Comparison of ENCODE assay signal across 8 cellular contexts in the genomic region with DNA sequence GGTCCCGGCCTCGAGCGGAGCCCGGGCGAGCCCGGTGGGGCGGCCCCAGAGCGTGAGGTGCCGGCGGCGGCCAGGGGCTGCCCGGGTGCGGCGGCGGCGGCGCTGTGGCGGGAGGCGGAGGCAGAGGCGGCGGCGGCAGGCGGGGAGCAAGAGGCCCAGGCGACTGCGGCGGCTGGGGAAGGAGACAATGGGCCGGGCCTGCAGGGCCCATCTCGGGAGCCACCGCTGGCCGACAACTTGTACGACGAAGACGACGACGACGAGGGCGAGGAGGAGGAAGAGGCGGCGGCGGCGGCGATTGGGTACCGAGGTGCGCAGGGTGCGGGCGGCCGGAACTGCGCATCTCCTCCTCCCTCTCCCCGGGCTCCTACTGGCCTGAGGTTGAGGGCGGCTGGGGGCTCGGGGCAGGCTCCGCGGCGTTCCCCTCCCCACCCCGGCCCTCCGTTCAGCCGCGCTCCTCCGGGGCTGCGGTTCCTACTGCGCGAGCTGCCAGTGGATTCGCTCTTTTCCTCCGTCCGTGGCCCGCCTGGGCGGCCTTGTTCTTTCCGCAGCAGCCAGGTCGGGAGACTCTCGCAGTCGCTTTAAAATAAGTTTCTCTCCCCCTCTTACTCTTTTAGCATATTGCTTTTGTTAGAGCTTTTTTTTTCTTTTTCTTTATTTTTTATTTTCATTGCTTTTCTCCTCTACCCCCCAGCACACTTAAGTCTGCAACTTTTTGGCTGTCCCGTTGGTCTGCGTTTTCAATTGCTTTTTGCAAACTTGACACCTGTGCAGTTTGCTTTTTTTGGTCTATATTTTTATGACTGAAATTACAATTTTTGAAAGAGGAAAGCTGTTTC. TPM values are rescaled to one million over a fixed set of nuclear protein-coding genes. Genes with fewer than 3 reads are reported as not detected.
DNase-seq lines count a peak whose midpoint lies in the region; ATAC-seq and TF ChIP-seq lines count a peak whose summit lies in the region.

No MANE protein-coding gene starts in this region.

- no peaks in the 10 kb centered on the region for H3K9me3 Mint-ChIP-seq in Calu3 (ENCODE audit: low read depth, unreplicated experiment)
- no peaks in the 10 kb centered on the region for H3K9me3 Mint-ChIP-seq in activated T-cell treated with anti-CD3 and anti-CD28 coated beads, Interleukin-2, amount 50 U/mL, for 4 hours

- TF ChIP-seq CTCF in Calu3 (IDR thresholded peaks at IDR 0.05; ENCODE audit: unreplicated experiment) (no peak), PC-9 (conservative IDR thresholded peaks at IDR 0.05) (no peak)

- H2AFZ ChIP-seq in PC-9: peak overlapping the region; percentile 90

- H3K27me3 ChIP-seq in HUES48 (ENCODE audit: control insufficient read depth, insufficient read depth, low read length): no peaks in the 10 kb centered on the region
- H3K27me3 ChIP-seq in PC-9 (ENCODE audit: insufficient read depth, low read depth): no peaks in the 10 kb centered on the region
- H3K27me3 ChIP-seq in mucosa of stomach (ENCODE audit: control insufficient read depth, insufficient read depth, low read length): no peaks in the 10 kb centered on the region

- H3K4me3 ChIP-seq in HUES48 (ENCODE audit: low read depth, low read length): peak overlapping the region; percentile 81
- H3K4me3 ChIP-seq in PC-9: peak overlapping the region; percentile 70
- H3K4me3 ChIP-seq in mucosa of stomach (ENCODE audit: low read length): peak overlapping the region; percentile 9

- peaks cover 20% of the 10 kb centered on the region for H3K4me1 Mint-ChIP-seq in Calu3 (ENCODE audit: low read depth, unreplicated experiment)
- peaks cover 33% of the 10 kb centered on the region for H3K4me1 Mint-ChIP-seq in activated T-cell treated with anti-CD3 and anti-CD28 coated beads, Interleukin-2, amount 50 U/mL, for 4 hours (ENCODE audit: low read depth)

- peaks cover 39% of the 10 kb centered on the region for H3K36me3 ChIP-seq in HUES48 (ENCODE audit: control insufficient read depth, insufficient read depth, low read length)
- peaks cover 32% of the 10 kb centered on the region for H3K36me3 ChIP-seq in PC-9 (ENCODE audit: low read depth)
- no peaks in the 10 kb centered on the region for H3K36me3 ChIP-seq in mucosa of stomach (ENCODE audit: control insufficient read depth, insufficient read depth, low read length)

- peak overlapping the region; percentile 97 for H3K27ac Mint-ChIP-seq in Calu3 (ENCODE audit: unreplicated experiment)

- intact Hi-C loops in Calu3 (cut with micrococcal nuclease; ENCODE audit: unreplicated experiment) (loop anchor here (1.0 to 10.0 kb wide), 3 partner anchors 30 to 450 kb away; partner anchors contain the start of genes HNRNPH3 and PBLD), PC-9 (cut with micrococcal nuclease; ENCODE audit: unreplicated experiment) (no loop called here)

- POLR2A ChIA-PET in PC-9 (lab: Charles Lee; ENCODE audit: unreplicated experiment): interaction anchor here (0.5 to 0.7 kb wide), 6 partner anchors 10 to 1566 kb away, joined by 3 to 15 read pairs (median 4); no protein-coding TSS in a partner anchor

- H3K27me3 Mint-ChIP-seq in Calu3 (ENCODE audit: unreplicated experiment): no peaks in the 10 kb centered on the region
- H3K27me3 Mint-ChIP-seq in activated T-cell treated with anti-CD3 and anti-CD28 coated beads, Interleukin-2, amount 50 U/mL, for 4 hours (ENCODE audit: low read depth): no peaks in the 10 kb centered on the region

- peak overlapping the region; percentile 85 for H3K9ac ChIP-seq in HUES48 (ENCODE audit: low read depth, low read length)
- H3K9ac ChIP-seq in mucosa of stomach (ENCODE audit: low read length): peak overlapping the region; percentile 88

- H3K27ac ChIP-seq in HUES48 (ENCODE audit: low read depth, low read length): peak overlapping the region; percentile 93
- H3K27ac ChIP-seq in PC-9: peak overlapping the region; percentile 63

- H3K9me2 ChIP-seq in PC-9 (ENCODE audit: insufficient read depth): no peaks in the 10 kb centered on the region

- H3K9me3 ChIP-seq in HUES48 (ENCODE audit: control insufficient read depth, insufficient read depth, low read length) (no peaks in the 10 kb centered on the region), PC-9 (ENCODE audit: insufficient read depth, low read depth) (no peaks in the 10 kb centered on the region), mucosa of stomach (ENCODE audit: control insufficient read depth, low read length) (no peaks in the 10 kb centered on the region)

- 0 out of 2 replicates have a peak, but pooled peaks cover 16% of the 10 kb centered on the region for H3K4me1 ChIP-seq in HUES48 (ENCODE audit: control insufficient read depth, insufficient read depth, low read length)
- H3K4me1 ChIP-seq in PC-9 (replicated peaks; ENCODE audit: insufficient read depth): peaks cover 17% of the 10 kb centered on the region
- H3K4me1 ChIP-seq in mucosa of stomach (ENCODE audit: control insufficient read depth, insufficient read depth, low read length): peaks cover 6% of the 10 kb centered on the region

- BruUV-seq in Calu3 (replicated peaks; lab: Mats Ljungman, UMichigan): no TSS peak
- BruUV-seq in PC-9 (replicated peaks; lab: Mats Ljungman, UMichigan): no TSS peak

- H3K36me3 Mint-ChIP-seq in Calu3 (ENCODE audit: insufficient read depth, unreplicated experiment): peaks cover 57% of the 10 kb centered on the region
- H3K36me3 Mint-ChIP-seq in activated T-cell treated with anti-CD3 and anti-CD28 coated beads, Interleukin-2, amount 50 U/mL, for 4 hours (ENCODE audit: insufficient read depth): peaks cover 18% of the 10 kb centered on the region

- CTCF ChIA-PET in Calu3 (lab: Charles Lee): interaction anchor here (0.5 to 1.3 kb wide), 5 partner anchors 13 to 1117 kb away, joined by 4 to 14 read pairs (median 6); no protein-coding TSS in a partner anchor
- CTCF ChIA-PET in PC-9 (lab: Charles Lee): interaction anchor here (0.6 to 0.7 kb wide), 2 partner anchors 40 to 105 kb away, joined by 3 to 9 read pairs; no protein-coding TSS in a partner anchor

- H3K4me2 ChIP-seq in PC-9: peak overlapping the region; percentile 80

- H3K4me3 Mint-ChIP-seq in Calu3 (ENCODE audit: low read depth, unreplicated experiment): peak overlapping the region; percentile 93
- peak overlapping the region; percentile 94 for H3K4me3 Mint-ChIP-seq in activated T-cell treated with anti-CD3 and anti-CD28 coated beads, Interleukin-2, amount 50 U/mL, for 4 hours

- peak; percentile 85 for DNase-seq in Calu3
- peak; percentile 71 to 87 for DNase-seq in PC-9
- DNase-seq in activated T-cell treated with anti-CD3 and anti-CD28 coated beads, Interleukin-2, amount 50 U/mL, for 4 hours: peak; percentile 64
- DNase-seq in stimulated activated CD8-positive, alpha-beta memory T cell treated with anti-CD3 and anti-CD28 coated beads, Interleukin-4, amount 100 ng/mL, for 4 hours (ENCODE audit: low read depth in 2 of 2, low spot score in 1 of 2): peak; percentile 47 to 56

- H4K20me1 ChIP-seq in PC-9 (ENCODE audit: insufficient read depth): no peaks in the 10 kb centered on the region; the same call in 1 of the 2 replicates

- H3F3A ChIP-seq in PC-9 (ENCODE audit: insufficient read depth, low read depth): peaks cover 15% of the 10 kb centered on the region; the same call in 1 of the 2 replicates

- peaks cover 38% of the 10 kb centered on the region for H3K79me2 ChIP-seq in PC-9 (ENCODE audit: low read depth)

- peak; percentile 66 for ATAC-seq in GM21447 (IDR thresholded peaks at IDR 0.05; ENCODE audit: unreplicated experiment)
- peak; percentile 85 to 88 for ATAC-seq in activated T-cell treated with anti-CD3 and anti-CD28 coated beads, Interleukin-2, amount 50 U/mL, for 4 hours
- peak; percentile 87 for ATAC-seq in esophagus mucosa

RNA-seq across cellular contexts. Expression of gene SIRT1, which starts 0.6 kb away (rescaled TPM):
- total RNA-seq in Calu3 (2022) (19.7 and 26.1 TPM in 2 replicates), PC-9 (2021) (15.8 and 17.2 TPM in 2 replicates), esophagus mucosa (10.2 TPM)
- 10 to 100 TPM; 14.8 to 17.3 (median 15.2) TPM for total RNA-seq in activated T-cell treated with anti-CD3 and anti-CD28 coated beads, Interleukin-2, amount 50 U/mL, for 4 hours

RNA-seq across cellular contexts. Expression of gene DNAJC12, which starts 47.1 kb away (rescaled TPM):
- total RNA-seq in Calu3 (2022): 0.80 and 1.1 TPM in 2 replicates
- total RNA-seq in PC-9 (2021): 0.33 TPM in 1 of 2 replicates, not detected in the other
- total RNA-seq in activated T-cell treated with anti-CD3 and anti-CD28 coated beads, Interleukin-2, amount 50 U/mL, for 4 hours: under 1 TPM; 0.28 to 0.92 (median 0.84) TPM
- 0.16 TPM for total RNA-seq in esophagus mucosa

Comparison
In these comparisons a context has a peak if more than half of its experiments do, and no peak if none do; other contexts are left out.
1. Peak in every context shown above with its lines: DNase-seq, ATAC-seq, H3K4me3 ChIP-seq and H3K27ac ChIP-seq.
2. H3K4me3 ChIP-seq: peak in every context shown above with its lines; median percentile 81 in HUES48; 70 in PC-9; 9 in mucosa of stomach.